Comparison of ENCODE assay signal across 21 cellular contexts in the genomic region with DNA sequence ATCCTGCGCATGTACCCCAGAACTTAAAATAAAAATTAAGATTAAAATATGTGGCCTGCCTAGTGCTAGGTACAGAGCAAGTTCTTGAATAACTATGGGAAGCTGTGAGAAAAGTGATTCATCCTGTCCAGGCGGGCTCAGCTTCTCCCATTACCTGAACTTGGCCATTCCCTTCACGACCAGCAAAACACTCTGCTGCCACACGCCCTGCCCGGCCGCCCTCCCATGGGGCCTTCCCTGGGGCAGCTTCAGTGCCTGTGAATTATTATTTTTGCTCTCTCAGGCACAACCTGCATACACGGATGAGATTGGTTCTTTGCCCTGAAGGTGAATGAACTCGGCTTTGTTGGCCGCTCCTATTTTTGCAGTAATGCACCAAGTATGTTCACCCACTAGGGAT.
A peak's percentile ranks its signal among the peaks of the same experiment; 100 is the strongest.
DNase-seq lines count a peak whose midpoint lies in the region; ATAC-seq, FAIRE-seq and TF ChIP-seq lines count a peak whose summit lies in the region.
"Had no signal": no experiment of that assay in that cellular context is flagged by ENCODE, and none has a peak within 500 bp of the region (broad histone marks: within the 10 kb centered on the region; RNA-seq: fewer than 3 reads in every experiment).

No MANE protein-coding gene starts in this region.

- in situ Hi-C loops in Caki2 (cut with HindIII; ENCODE audit: low pct_unique_long_range_greater_than_20kb, low sequenced_read_pairs) = no loop called here

- H4K20me1 ChIP-seq in smooth muscle cell (ENCODE audit: low read depth) = no peaks in the 10 kb centered on the region

- H3K9me3 ChIP-seq in kidney (ENCODE audit: control insufficient read depth in 1 of 2, low read length in 2 of 2) (no peaks in the 10 kb centered on the region), smooth muscle cell (replicated peaks; ENCODE audit: low read depth) (no peaks in the 10 kb centered on the region)
- H3K9me3 ChIP-seq: BE2C had no signal

- TF ChIP-seq CTCF in kidney (IDR thresholded peaks at IDR 0.05; ENCODE audit: borderline replicate concordance, extremely low read depth, insufficient read depth) (no peak), smooth muscle cell (IDR thresholded peaks at IDR 0.05; ENCODE audit: borderline replicate concordance, insufficient read depth, poor library complexity, severe bottlenecking) (no peak)

- H3K4me1 ChIP-seq in kidney (ENCODE audit: control insufficient read depth in 1 of 2, insufficient read depth in 1 of 2, low read depth in 1 of 2, low read length in 2 of 2) = no peaks in the 10 kb centered on the region
- H3K4me1 ChIP-seq in smooth muscle cell (ENCODE audit: low read depth) = no peaks in the 10 kb centered on the region
- H3K4me1 ChIP-seq: BE2C had no signal

- H3K79me2 ChIP-seq in smooth muscle cell (ENCODE audit: low read depth) = no peaks in the 10 kb centered on the region

- ATAC-seq in left lobe of liver (peak; percentile 39), GM21390 (IDR thresholded peaks at IDR 0.05; ENCODE audit: unreplicated experiment) (no peak)

- no peak overlapping the region for H3K4me3 ChIP-seq in H7 (ENCODE audit: insufficient read depth, low read depth, low read length)
- H3K4me3 ChIP-seq in kidney (ENCODE audit: low read length in 2 of 2) = no peak overlapping the region
- no peak overlapping the region for H3K4me3 ChIP-seq in smooth muscle cell
- H3K4me3 ChIP-seq: GM23248 had no signal

- no peak for FAIRE-seq in kidney (lab: Jason Lieb, UNC)
- FAIRE-seq: A204.1, D721Med, G401.6, GM12892 had no signal

- H3K4me2 ChIP-seq in smooth muscle cell = no peak overlapping the region

- H3K36me3 ChIP-seq in H7 (replicated peaks; ENCODE audit: control insufficient read depth, insufficient read depth, low read length) (no peaks in the 10 kb centered on the region), kidney (ENCODE audit: control insufficient read depth in 1 of 2, insufficient read depth in 2 of 2, low read length in 2 of 2) (no peaks in the 10 kb centered on the region), smooth muscle cell (ENCODE audit: low read depth) (no peaks in the 10 kb centered on the region)
- H3K36me3 ChIP-seq: BE2C had no signal

- WGBS in smooth muscle cell (ENCODE audit: low lambda C conversion rate) = 87% methylated on average over 9 of the region's 9 CpGs

- no peak overlapping the region for H3K27ac ChIP-seq in kidney (ENCODE audit: low read depth in 2 of 2, low read length in 2 of 2)
- no peak overlapping the region for H3K27ac ChIP-seq in smooth muscle cell (ENCODE audit: low read depth)
- H3K27ac ChIP-seq: GM23248, HL-60 had no signal

- H3K27me3 ChIP-seq in H7 (ENCODE audit: control insufficient read depth, insufficient read depth, low read length) = no peaks in the 10 kb centered on the region
- no peaks in the 10 kb centered on the region for H3K27me3 ChIP-seq in smooth muscle cell (ENCODE audit: low read depth)

- intact Hi-C loops in kidney (cut with DNase I) = no loop called here

- DNase-seq in Caki2 (ENCODE audit: low read depth) (peak; percentile 80), H7 (peak; percentile 14), kidney (peak; percentile 88), left lobe of liver (ENCODE audit: low spot score) (no peak), NCI-H2227 (lab: John Stamatoyannopoulos, UW; ENCODE audit: unreplicated experiment) (no peak), smooth muscle cell (lab: John Stamatoyannopoulos, UW; ENCODE audit: unreplicated experiment) (no peak), SKM-1 (lab: John Stamatoyannopoulos, UW; ENCODE audit: unreplicated experiment) (no peak)
- DNase-seq: ACHN; BE2C; C1 segment of cervical spinal cord; CD4-positive, CD25-positive, alpha-beta regulatory T cell; CD8-positive, alpha-beta memory T cell; COR-L47; GM23248; HCEC 1CT had no signal

- no peaks in the 10 kb centered on the region for H3F3A ChIP-seq in smooth muscle cell (ENCODE audit: low read depth)

- no peak overlapping the region for H2AFZ ChIP-seq in smooth muscle cell (ENCODE audit: low read depth)
- H2AFZ ChIP-seq: GM23248 had no signal

- H3K9ac ChIP-seq in kidney (ENCODE audit: low read length in 2 of 2) (no peak overlapping the region), smooth muscle cell (ENCODE audit: low read depth) (no peak overlapping the region)
- H3K9ac ChIP-seq: GM23248 had no signal

Comparison
In these comparisons a context has a peak if more than half of its experiments do, and no peak if none do; other contexts are left out.
1. DNase-seq: peak in Caki2 (single experiment), H7 (single experiment) and kidney (single experiment); none in left lobe of liver (single experiment), NCI-H2227 (single experiment), smooth muscle cell (single experiment) and SKM-1 (single experiment).